In the genomic region with DNA sequence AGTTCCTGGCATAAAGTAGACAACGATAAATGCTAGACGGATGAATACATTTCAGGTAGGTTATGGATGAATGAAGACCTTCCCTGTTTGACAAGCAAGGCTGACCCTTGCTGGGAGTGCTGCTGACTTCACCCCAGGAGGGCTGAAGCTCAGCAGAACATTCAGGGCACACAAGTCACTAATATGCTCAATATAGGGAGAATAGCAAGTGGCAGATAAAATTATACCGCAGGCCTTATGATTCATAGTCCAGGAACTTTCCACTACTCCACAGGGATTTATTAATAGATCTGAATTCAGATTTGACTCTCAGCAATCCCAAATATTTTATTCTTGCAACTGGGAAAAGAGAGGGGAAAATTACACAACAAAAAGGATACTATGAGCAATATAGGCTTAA, we compare ENCODE assay signal across 11 cellular contexts. TPM values are rescaled to one million over a fixed set of nuclear protein-coding genes. Genes with fewer than 3 reads are reported as not detected.
DNase-seq lines count a peak whose midpoint lies in the region; TF ChIP-seq lines count a peak whose summit lies in the region.
"Had no signal": no experiment of that assay in that cellular context is flagged by ENCODE, and none has a peak within 500 bp of the region (broad histone marks: within the 10 kb centered on the region; RNA-seq: fewer than 3 reads in every experiment).

No MANE protein-coding gene starts in this region.

- intact Hi-C loops in breast epithelium (cut with DNase I; ENCODE audit: low total_unique reads): no loop called here
- intact Hi-C loops in vagina (cut with DNase I): no loop called here

- H3K4me3 ChIP-seq in breast epithelium (no peak overlapping the region), vagina (no peak overlapping the region)

- TF ChIP-seq CTCF in breast epithelium (IDR thresholded peaks at IDR 0.05) (no peak), vagina (IDR thresholded peaks at IDR 0.05) (no peak)

- no peaks in the 10 kb centered on the region for H3K27me3 ChIP-seq in breast epithelium
- H3K27me3 ChIP-seq in vagina: no peaks in the 10 kb centered on the region

- H3K9me3 ChIP-seq in breast epithelium (no peaks in the 10 kb centered on the region), vagina (no peaks in the 10 kb centered on the region)

- no peak for TF ChIP-seq POLR2A in breast epithelium (IDR thresholded peaks at IDR 0.05)
- no peak for TF ChIP-seq POLR2A in vagina (IDR thresholded peaks at IDR 0.05)

- H3K36me3 ChIP-seq in breast epithelium (no peaks in the 10 kb centered on the region), vagina (no peaks in the 10 kb centered on the region)

- peak overlapping the region; percentile 80 to 83 for H3K27ac ChIP-seq in breast epithelium
- peak overlapping the region; percentile 13 for H3K27ac ChIP-seq in vagina
- H3K27ac ChIP-seq: parathyroid adenoma had no signal

- peaks cover 0 to 8% of the 10 kb centered on the region in 2 donors for H3K4me1 ChIP-seq in breast epithelium
- peaks cover 14% of the 10 kb centered on the region for H3K4me1 ChIP-seq in vagina
- H3K4me1 ChIP-seq: parathyroid adenoma had no signal

- DNase-seq in NCI-H345 (lab: John Stamatoyannopoulos, UW): peak; percentile 84
- no peak for DNase-seq in NCI-H345 treated with DMSO at 0.1 percent for 48 hours (lab: John Stamatoyannopoulos, UW; ENCODE audit: unreplicated experiment)
- DNase-seq in breast epithelium (ENCODE audit: low spot score in 2 of 2): no peak
- DNase-seq in iris pigment epithelial cell (ENCODE audit: low read depth): peak; percentile 76
- no peak for DNase-seq in vagina (ENCODE audit: extremely low spot score in 2 of 2)
- no peak for DNase-seq in NCI-H1436 treated with DMSO at 0.1 percent for 48 hours (lab: John Stamatoyannopoulos, UW)
- DNase-seq in GF-D8 (lab: John Stamatoyannopoulos, UW): no peak
- no peak for DNase-seq in HuH-7.5 (ENCODE audit: low spot score)
- DNase-seq: activated CD4-positive, alpha-beta T cell treated with anti-CD3 and anti-CD28 coated beads, Interleukin-2, amount 50 U/mL, for 4 hours; amygdala had no signal

RNA-seq across cellular contexts. Expression of gene GRAMD2B, which starts 38.2 kb away (rescaled TPM):
- total RNA-seq in breast epithelium (100 to 1,000 TPM in 2 of 3 donors, 10 to 100 TPM in 1; 38.1 to 206 (median 103) TPM), vagina (76.9 TPM)

Comparison
In these comparisons a context has a peak if more than half of its experiments do, and no peak if none do; other contexts are left out.
1. DNase-seq: peak in NCI-H345 (single experiment) and iris pigment epithelial cell (single experiment); none in NCI-H345 treated with DMSO at 0.1 percent for 48 hours (single experiment), breast epithelium (0 of 2), vagina (0 of 2), NCI-H1436 treated with DMSO at 0.1 percent for 48 hours (single experiment), GF-D8 (single experiment) and HuH-7.5 (single experiment).